In genomic region chr18:12027480-12027879, GRCh38 we compare ENCODE assay signal across 20 cellular contexts. TPM values are rescaled to one million over a fixed set of nuclear protein-coding genes. Genes with fewer than 3 reads are reported as not detected.
A peak's percentile ranks its signal among the peaks of the same experiment; 100 is the strongest.
DNase-seq lines count a peak whose midpoint lies in the region; ATAC-seq and TF ChIP-seq lines count a peak whose summit lies in the region.
"Had no signal": no experiment of that assay in that cellular context is flagged by ENCODE, and none has a peak within 500 bp of the region (broad histone marks: within the 10 kb centered on the region; RNA-seq: fewer than 3 reads in every experiment).

No MANE protein-coding gene starts in this region.

- peaks cover 6% of the 10 kb centered on the region for H3K4me1 Mint-ChIP-seq in chondrocyte (ENCODE audit: low read depth)
- peaks cover 42% of the 10 kb centered on the region for H3K4me1 Mint-ChIP-seq in nephron progenitor cell
- H3K4me1 Mint-ChIP-seq: CD4-positive, CD25-positive, alpha-beta regulatory T cell had no signal

- 80 to 83% methylated on average over 4 of the region's 4 CpGs for WGBS in thyroid gland, 2 donors

- DNase-seq in Right ventricle myocardium superior (no peak), left ventricle myocardium superior (no peak), chondrocyte (ENCODE audit: low spot score) (peak; percentile 3), nephron progenitor cell (no peak), thyroid gland (peak in 1 of 2 donors; percentile 33), COLO668 (lab: John Stamatoyannopoulos, UW; ENCODE audit: unreplicated experiment) (no peak), anterior cingulate cortex (lab: John Stamatoyannopoulos, UW) (no peak), NCI-H1105 (lab: John Stamatoyannopoulos, UW) (no peak)
- DNase-seq: 8988T; Caco-2; CD4-positive, CD25-positive, alpha-beta regulatory T cell; DMS153; GDM1; GOT3; KG1; MV-4-11; NCI-H1436; NCI-H2029; NCI-H345; NCI-H524 treated with DMSO at 0.1 percent for 48 hours had no signal

- peaks cover 4% of the 10 kb centered on the region for H3K36me3 Mint-ChIP-seq in chondrocyte (ENCODE audit: low read depth)
- H3K36me3 Mint-ChIP-seq in nephron progenitor cell (ENCODE audit: low read depth) = peaks cover 43% of the 10 kb centered on the region

- peak; percentile 4 for ATAC-seq in Right ventricle myocardium superior (ENCODE audit: poor library complexity)
- ATAC-seq in left ventricle myocardium superior = no peak

- peak overlapping the region; percentile 76 to 93 (median 85) for H3K27ac ChIP-seq in thyroid gland

- no peaks in the 10 kb centered on the region for H3K9me3 Mint-ChIP-seq in chondrocyte (ENCODE audit: low read depth)
- no peaks in the 10 kb centered on the region for H3K9me3 Mint-ChIP-seq in nephron progenitor cell
- H3K9me3 Mint-ChIP-seq: CD4-positive, CD25-positive, alpha-beta regulatory T cell had no signal

- intact Hi-C loops in Right ventricle myocardium superior (cut with DNase I) = no loop called here
- intact Hi-C loops in left ventricle myocardium superior (cut with micrococcal nuclease) = no loop called here
- intact Hi-C loops in thyroid gland (cut with DNase I) = loop anchor here (10.0 kb wide), 1 partner anchor 173 kb away; the partner anchor contains the start of gene CHMP1B

- no peak for TF ChIP-seq CTCF in chondrocyte (IDR thresholded peaks at IDR 0.05)
- TF ChIP-seq CTCF in nephron progenitor cell (IDR thresholded peaks at IDR 0.05) = no peak
- no peak for TF ChIP-seq CTCF in thyroid gland (IDR thresholded peaks at IDR 0.05)

- no peak overlapping the region for H3K4me3 Mint-ChIP-seq in chondrocyte (ENCODE audit: unreplicated experiment)
- H3K4me3 Mint-ChIP-seq in nephron progenitor cell = no peak overlapping the region
- H3K4me3 Mint-ChIP-seq: CD4-positive, CD25-positive, alpha-beta regulatory T cell had no signal

- no peak overlapping the region for H3K27ac Mint-ChIP-seq in chondrocyte (ENCODE audit: unreplicated experiment)
- H3K27ac Mint-ChIP-seq in nephron progenitor cell = peak overlapping the region; percentile 32
- H3K27ac Mint-ChIP-seq: CD4-positive, CD25-positive, alpha-beta regulatory T cell had no signal

- H3K4me1 ChIP-seq in thyroid gland = peaks cover 13 to 49% of the 10 kb centered on the region in 2 donors
- H3K4me1 ChIP-seq: Caco-2 had no signal

- H3K27me3 Mint-ChIP-seq in chondrocyte (ENCODE audit: low read depth) (no peaks in the 10 kb centered on the region), nephron progenitor cell (ENCODE audit: low read depth, poor library complexity) (no peaks in the 10 kb centered on the region)
- H3K27me3 Mint-ChIP-seq: CD4-positive, CD25-positive, alpha-beta regulatory T cell had no signal

- no peaks in the 10 kb centered on the region for H3K27me3 ChIP-seq in thyroid gland

- no peaks in the 10 kb centered on the region for H3K9me3 ChIP-seq in thyroid gland
- H3K9me3 ChIP-seq: Caco-2 had no signal

- no peak for TF ChIP-seq POLR2A in thyroid gland (IDR thresholded peaks at IDR 0.05)

- peaks cover 0 to 4% of the 10 kb centered on the region in 2 donors for H3K36me3 ChIP-seq in thyroid gland

- H3K4me3 ChIP-seq in thyroid gland (replicated peaks in 1 of 3) = no peak overlapping the region

RNA-seq across cellular contexts. Expression of gene IMPA2, which starts 46.2 kb away (rescaled TPM):
- 85.8 TPM for total RNA-seq in Right ventricle myocardium superior
- 73.3 TPM for total RNA-seq in left ventricle myocardium superior
- total RNA-seq in chondrocyte = 10.8 to 25.1 TPM (median 10.9 TPM) in 3 replicates
- 10 to 100 TPM; 42.5 to 75.8 (median 54.3) TPM for total RNA-seq in thyroid gland
